Comparison of ENCODE assay signal across 19 cellular contexts in genomic region chr2:191039616-191040015, GRCh38. TPM values are rescaled to one million over a fixed set of nuclear protein-coding genes. Genes with fewer than 3 reads are reported as not detected.
DNase-seq lines count a peak whose midpoint lies in the region; ATAC-seq, FAIRE-seq and TF ChIP-seq lines count a peak whose summit lies in the region.
"Had no signal": no experiment of that assay in that cellular context is flagged by ENCODE, and none has a peak within 500 bp of the region (broad histone marks: within the 10 kb centered on the region; RNA-seq: fewer than 3 reads in every experiment).

No MANE protein-coding gene starts in this region.

- no peak overlapping the region for H3K56ac ChIP-seq in IMR-90 (ENCODE audit: extremely low read depth, insufficient read depth, low read length)

- H3K9ac ChIP-seq in IMR-90 (ENCODE audit: low read depth, low read length) = no peak overlapping the region
- H3K9ac ChIP-seq: BLaER1 treated with 17β-estradiol and CSF1 and Interleukin-3, amounts not matched to agents 10 nM and 100 nM had no signal

- no peak overlapping the region for H2BK20ac ChIP-seq in IMR-90 (ENCODE audit: low read depth, low read length)

- intact Hi-C loops in IMR-90 (cut with micrococcal nuclease) = no loop called here

- TF ChIP-seq POLR2A in IMR-90 (IDR thresholded peaks at IDR 0.05; ENCODE audit: low read depth, low read length) = no peak

- TF ChIP-seq CTCF in IMR-90 (conservative IDR thresholded peaks at IDR 0.05; ENCODE audit: low read depth, low read length) = no peak

- H3K4me2 ChIP-seq in IMR-90 (ENCODE audit: low read depth, low read length) = no peak overlapping the region
- H3K4me2 ChIP-seq: PC-9 had no signal

- in situ Hi-C loops in IMR-90 (cut with MboI; ENCODE audit: low sequenced_read_pairs) = no loop called here

- no peak overlapping the region for H3K4ac ChIP-seq in IMR-90 (ENCODE audit: low read depth, low read length)

- no peak overlapping the region for H2AFZ ChIP-seq in IMR-90 (replicated peaks; ENCODE audit: low read length, poor library complexity)
- H2AFZ ChIP-seq: PC-9 had no signal

- H2AK5ac ChIP-seq in IMR-90 (ENCODE audit: low read depth, low read length) = no peak overlapping the region

- no peak for TF ChIP-seq RAD21 in IMR-90 (IDR thresholded peaks at IDR 0.05; ENCODE audit: low read length)

- no peak overlapping the region for H3K4me3 Mint-ChIP-seq in activated T-cell treated with anti-CD3 and anti-CD28 coated beads, Interleukin-2, amount 50 U/mL, for 72 hours
- H3K4me3 Mint-ChIP-seq in activated T-cell treated with anti-CD3 and anti-CD28 coated beads, Interleukin-2, amount 50 U/mL, for 4 hours = no peak overlapping the region
- H3K4me3 Mint-ChIP-seq in stimulated activated effector memory CD8-positive, alpha-beta T cell treated with anti-CD3 and anti-CD28 coated beads, Interleukin-12 subunit alpha, Interleukin-12 subunit beta, amount 100 ng/mL, for 72 hours = no peak overlapping the region

- DNase-seq in activated T-cell treated with anti-CD3 and anti-CD28 coated beads, Interleukin-2, amount 50 U/mL, for 72 hours = no peak
- DNase-seq in activated T-cell treated with anti-CD3 and anti-CD28 coated beads, Interleukin-2, amount 50 U/mL, for 4 hours = no peak
- DNase-seq in IMR-90 (no peak), amniotic epithelial cell (ENCODE audit: low read depth) (peak; percentile 13), NCI-H2196 (lab: John Stamatoyannopoulos, UW; ENCODE audit: unreplicated experiment) (no peak), frontal cortex (ENCODE audit: low spot score in 2 of 2) (no peak)
- no peak for DNase-seq in stimulated activated effector memory CD8-positive, alpha-beta T cell treated with anti-CD3 and anti-CD28 coated beads, Interleukin-12 subunit alpha, Interleukin-12 subunit beta, amount 100 ng/mL, for 72 hours (ENCODE audit: low spot score in 2 of 2)
- DNase-seq: COR-L47, DMS 273 treated with DMSO at 0.1 percent for 48 hours, DND-41, KG1, NCI-H1105 treated with DMSO at 0.1 percent for 48 hours, NCI-H1694 treated with DMSO at 0.1 percent for 48 hours, NCI-H510A treated with DMSO at 0.1 percent for 48 hours, NCI-H82, PC-9 had no signal

- no peak overlapping the region for H4K8ac ChIP-seq in IMR-90 (ENCODE audit: low read depth in 2 of 2, low read length in 2 of 2)

- WGBS in IMR-90 (ENCODE audit: extremely low coverage in 2 of 2, insufficient read length in 1 of 2), 2 experiments = no CpG with 5 or more reads among the region's 1 CpG

- no peaks in the 10 kb centered on the region for H3K36me3 ChIP-seq in IMR-90 (ENCODE audit: control insufficient read depth, insufficient read depth, low read length)

- H2AK9ac ChIP-seq in IMR-90 (replicated peaks; ENCODE audit: low read depth, low read length, poor library complexity) = no peak overlapping the region

- H3K36me3 Mint-ChIP-seq in activated T-cell treated with anti-CD3 and anti-CD28 coated beads, Interleukin-2, amount 50 U/mL, for 72 hours (ENCODE audit: insufficient read depth in 2 of 2) = peaks cover 16 to 32% of the 10 kb centered on the region in 2 donors
- H3K36me3 Mint-ChIP-seq in activated T-cell treated with anti-CD3 and anti-CD28 coated beads, Interleukin-2, amount 50 U/mL, for 4 hours (ENCODE audit: insufficient read depth) = peaks cover 33% of the 10 kb centered on the region
- H3K36me3 Mint-ChIP-seq in stimulated activated effector memory CD8-positive, alpha-beta T cell treated with anti-CD3 and anti-CD28 coated beads, Interleukin-12 subunit alpha, Interleukin-12 subunit beta, amount 100 ng/mL, for 72 hours = peaks cover 68% of the 10 kb centered on the region

- dilution Hi-C loops in IMR-90 (cut with HindIII; ENCODE audit: low sequenced_read_pairs, unreplicated experiment) = no loop called here

- no peak overlapping the region for H2BK5ac ChIP-seq in IMR-90 (ENCODE audit: low read depth, low read length, poor library complexity, severe bottlenecking)

- peaks cover 2 to 3% of the 10 kb centered on the region in 2 donors for H3K9me3 Mint-ChIP-seq in activated T-cell treated with anti-CD3 and anti-CD28 coated beads, Interleukin-2, amount 50 U/mL, for 72 hours
- peaks cover 3% of the 10 kb centered on the region for H3K9me3 Mint-ChIP-seq in activated T-cell treated with anti-CD3 and anti-CD28 coated beads, Interleukin-2, amount 50 U/mL, for 4 hours
- no peaks in the 10 kb centered on the region for H3K9me3 Mint-ChIP-seq in stimulated activated effector memory CD8-positive, alpha-beta T cell treated with anti-CD3 and anti-CD28 coated beads, Interleukin-12 subunit alpha, Interleukin-12 subunit beta, amount 100 ng/mL, for 72 hours

- ATAC-seq in activated T-cell treated with anti-CD3 and anti-CD28 coated beads, Interleukin-2, amount 50 U/mL, for 72 hours (replicated peaks in 1 of 2) = no peak
- no peak for ATAC-seq in activated T-cell treated with anti-CD3 and anti-CD28 coated beads, Interleukin-2, amount 50 U/mL, for 4 hours
- no peak for ATAC-seq in IMR-90 (ENCODE audit: low read depth)
- ATAC-seq in stimulated activated effector memory CD8-positive, alpha-beta T cell treated with anti-CD3 and anti-CD28 coated beads, Interleukin-12 subunit alpha, Interleukin-12 subunit beta, amount 100 ng/mL, for 72 hours = no peak
- ATAC-seq: HepG2 had no signal

- no peak overlapping the region for H3K4me3 ChIP-seq in IMR-90 (ENCODE audit: insufficient read depth, low read depth, low read length)
- H3K4me3 ChIP-seq: BLaER1 treated with 17β-estradiol and CSF1 and Interleukin-3, amounts not matched to agents 10 nM and 100 nM; PC-9 had no signal

- H4K5ac ChIP-seq in IMR-90 (ENCODE audit: low read depth, low read length) = no peak overlapping the region

- H3K18ac ChIP-seq in IMR-90 (ENCODE audit: low read depth, low read length) = no peak overlapping the region

- peaks cover 16% of the 10 kb centered on the region for H3K4me1 ChIP-seq in IMR-90 (ENCODE audit: control insufficient read depth, insufficient read depth, low read length)

- no peaks in the 10 kb centered on the region for H3K27me3 Mint-ChIP-seq in activated T-cell treated with anti-CD3 and anti-CD28 coated beads, Interleukin-2, amount 50 U/mL, for 72 hours (ENCODE audit: low read depth)
- no peaks in the 10 kb centered on the region for H3K27me3 Mint-ChIP-seq in activated T-cell treated with anti-CD3 and anti-CD28 coated beads, Interleukin-2, amount 50 U/mL, for 4 hours (ENCODE audit: low read depth)

- peak overlapping the region; percentile 43 for H3K27ac Mint-ChIP-seq in activated T-cell treated with anti-CD3 and anti-CD28 coated beads, Interleukin-2, amount 50 U/mL, for 72 hours
- H3K27ac Mint-ChIP-seq in stimulated activated effector memory CD8-positive, alpha-beta T cell treated with anti-CD3 and anti-CD28 coated beads, Interleukin-12 subunit alpha, Interleukin-12 subunit beta, amount 100 ng/mL, for 72 hours = peak overlapping the region; percentile 84

- H3K14ac ChIP-seq in IMR-90 (replicated peaks; ENCODE audit: low read depth, low read length) = no peak overlapping the region

- no TSS peak for BruUV-seq in IMR-90 (replicated peaks; lab: Mats Ljungman, UMichigan)

- no peaks in the 10 kb centered on the region for H3K79me1 ChIP-seq in IMR-90 (ENCODE audit: low read depth in 1 of 2, low read length in 2 of 2)

- no peak overlapping the region for H3K23ac ChIP-seq in IMR-90 (ENCODE audit: low read depth, low read length)

- H3K4me1 Mint-ChIP-seq in activated T-cell treated with anti-CD3 and anti-CD28 coated beads, Interleukin-2, amount 50 U/mL, for 72 hours (ENCODE audit: low read depth) = peaks cover 42% of the 10 kb centered on the region
- H3K4me1 Mint-ChIP-seq in activated T-cell treated with anti-CD3 and anti-CD28 coated beads, Interleukin-2, amount 50 U/mL, for 4 hours (ENCODE audit: low read depth) = peaks cover 46% of the 10 kb centered on the region
- H3K4me1 Mint-ChIP-seq in stimulated activated effector memory CD8-positive, alpha-beta T cell treated with anti-CD3 and anti-CD28 coated beads, Interleukin-12 subunit alpha, Interleukin-12 subunit beta, amount 100 ng/mL, for 72 hours = peaks cover 43% of the 10 kb centered on the region

- no peak for FAIRE-seq in frontal cortex (lab: Jason Lieb, UNC)
- FAIRE-seq: H54, HepG2 had no signal

- CTCF ChIA-PET in IMR-90 (lab: Yijun Ruan, JAX) = interaction anchor here (1.2 kb wide), 1 partner anchor 116 kb away, joined by 3 read pairs; no protein-coding TSS in a partner anchor

- no peaks in the 10 kb centered on the region for H4K20me1 ChIP-seq in IMR-90 (ENCODE audit: insufficient read depth, low read length)
- H4K20me1 ChIP-seq: BLaER1 treated with 17β-estradiol and CSF1 and Interleukin-3, amounts not matched to agents 10 nM and 100 nM had no signal

- H3K9me3 ChIP-seq in IMR-90 (ENCODE audit: control insufficient read depth, insufficient read depth, low read length) = peaks cover 3% of the 10 kb centered on the region

- POLR2A ChIA-PET in IMR-90 (lab: Charles Lee; ENCODE audit: unreplicated experiment) = interaction anchor here (0.5 kb wide), 1 partner anchor 10 kb away, joined by 12 read pairs; no protein-coding TSS in a partner anchor

- H3K9me1 ChIP-seq in IMR-90 (ENCODE audit: insufficient read depth, low read length) = peaks cover 13% of the 10 kb centered on the region

- no peak overlapping the region for H2BK120ac ChIP-seq in IMR-90 (ENCODE audit: low read depth, low read length)

- H4K91ac ChIP-seq in IMR-90 (ENCODE audit: insufficient read depth, low read depth, low read length) = no peak overlapping the region

- no peaks in the 10 kb centered on the region for H3K27me3 ChIP-seq in IMR-90 (ENCODE audit: control insufficient read depth, insufficient read depth, low read length)
- H3K27me3 ChIP-seq: BLaER1 treated with 17β-estradiol and CSF1 and Interleukin-3, amounts not matched to agents 10 nM and 100 nM had no signal

- H3K27ac ChIP-seq in IMR-90 (ENCODE audit: insufficient read depth, low read length) = no peak overlapping the region

- peak overlapping the region; percentile 40; the same call in 2 of the 3 replicates for H2BK15ac ChIP-seq in IMR-90 (ENCODE audit: low read depth, low read length)

TF ChIP-seq in IMR-90, 13 proteins besides CTCF, POLR2A, EP300 and RAD21:
- no peak for TF ChIP-seq SMC3 (IDR thresholded peaks at IDR 0.05; ENCODE audit: low read depth, low read length)
- no peak for TF ChIP-seq MXI1 (IDR thresholded peaks at IDR 0.05; ENCODE audit: borderline replicate concordance, low read depth, low read length)
- no peak for TF ChIP-seq MAZ (IDR thresholded peaks at IDR 0.05; ENCODE audit: borderline replicate concordance, low read depth, low read length)
- no peak for TF ChIP-seq FOS (IDR thresholded peaks at IDR 0.05; ENCODE audit: low read depth, low read length)

RNA-seq across cellular contexts. Expression of gene STAT1, which starts 25.6 kb away (rescaled TPM):
- total RNA-seq in activated T-cell treated with anti-CD3 and anti-CD28 coated beads, Interleukin-2, amount 50 U/mL, for 72 hours = 100 to 1,000 TPM; 441 to 563 TPM
- 100 to 1,000 TPM; 222 to 278 (median 268) TPM for total RNA-seq in activated T-cell treated with anti-CD3 and anti-CD28 coated beads, Interleukin-2, amount 50 U/mL, for 4 hours
- total RNA-seq in IMR-90 (2012; rRNA removed) (67.9 and 80.3 TPM in 2 replicates), frontal cortex (20.8 TPM)
- polyA plus RNA-seq in IMR-90 (2012; rRNA removed) = 42.6 and 43.2 TPM in 2 replicates
- 17.3 and 19.3 TPM in 2 replicates for polyA plus RNA-seq in IMR-90 (2012; cell fraction: cytosol; rRNA removed)
- polyA plus RNA-seq in IMR-90 (2012; cell fraction: nucleus; rRNA removed; ENCODE audit: low replicate concordance) = 17.0 and 40.3 TPM in 2 replicates
